Comparison of ENCODE assay signal across 20 cellular contexts in the genomic region with DNA sequence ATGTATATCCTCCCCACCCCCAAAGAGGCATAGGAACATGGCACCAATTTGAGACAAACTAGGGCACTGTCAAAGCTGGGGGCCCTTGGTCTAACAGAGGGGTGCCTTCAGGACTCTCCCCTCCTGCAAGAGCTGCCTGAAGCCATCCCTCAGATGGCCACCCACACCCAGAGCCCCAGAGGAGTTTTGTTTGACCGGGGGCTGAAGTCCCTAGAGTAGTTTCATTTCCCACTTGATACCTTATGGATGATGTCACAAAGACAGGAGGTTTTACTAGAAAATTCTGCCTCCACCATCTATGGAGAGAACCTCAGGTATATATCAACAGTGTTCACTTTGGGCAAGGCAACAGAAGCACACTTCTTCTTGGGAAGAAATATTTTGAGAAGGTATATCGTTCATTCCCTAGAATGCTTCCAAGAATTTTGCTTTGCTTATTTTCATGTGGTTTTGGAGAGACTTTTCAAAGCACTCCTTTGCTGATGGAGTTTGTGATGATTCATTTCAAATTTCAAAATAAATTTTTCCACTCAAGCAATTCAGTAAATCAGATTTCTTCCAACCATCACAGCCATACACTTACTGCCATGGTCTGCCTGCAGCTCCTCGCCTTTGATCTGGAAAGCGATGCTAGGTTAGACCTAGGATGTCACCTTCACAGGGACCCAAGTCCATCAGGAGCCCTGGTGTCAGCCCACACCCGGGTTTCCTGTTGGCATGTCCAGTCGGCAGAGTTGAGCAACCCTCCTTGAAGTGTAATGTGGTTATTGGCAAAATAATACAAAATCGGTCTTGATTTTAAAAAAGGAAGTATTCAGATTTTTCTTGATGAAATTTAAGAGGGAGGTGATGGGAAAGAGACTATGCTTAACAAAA.
"Had no signal": no experiment of that assay in that cellular context is flagged by ENCODE, and none has a peak within 500 bp of the region (broad histone marks: within the 10 kb centered on the region; RNA-seq: fewer than 3 reads in every experiment).

No MANE protein-coding gene starts in this region.

- H3K27ac Mint-ChIP-seq: activated B cell treated with CpG ODN at 0.5 μM for 24 hours; activated CD8-positive, alpha-beta T cell treated with anti-CD3 and anti-CD28 coated beads for 36 hours; activated naive CD8-positive, alpha-beta T cell; mesothelial cell of epicardium; stimulated activated memory B cell treated with anti-CD40 and anti-IgM and Interleukin-4, amounts not matched to agents 10 μg/mL and 1 μg/mL and 100 μg/mL, for 72 hours had no signal

- DNase-seq: activated B cell treated with CpG ODN at 0.5 μM for 24 hours; activated CD4-positive, alpha-beta T cell treated with anti-CD3 and anti-CD28 coated beads for 48 hours; activated CD8-positive, alpha-beta T cell treated with anti-CD3 and anti-CD28 coated beads for 36 hours; activated gamma-delta T cell treated with Interleukin-2 at 50 U/mL for 16 hours; activated T-cell treated with anti-CD3 and anti-CD28 coated beads, Interleukin-2, amount 50 U/mL, for 48 hours; amygdala; heart right ventricle; left colon; pancreas; stimulated activated CD4-positive, alpha-beta T cell treated with anti-CD3 and anti-CD28 coated beads, Interleukin-2, amount 100 ng/mL, for 48 hours; substantia nigra; transverse colon had no signal

- H3K27ac ChIP-seq: epithelial cell of prostate, gastroesophageal sphincter, heart right ventricle, pancreas, transverse colon, vagina had no signal

- H3K27me3 Mint-ChIP-seq: activated naive CD8-positive, alpha-beta T cell had no signal

- H3K36me3 ChIP-seq: gastroesophageal sphincter, heart right ventricle, pancreas, transverse colon, vagina had no signal

- H3K4me3 Mint-ChIP-seq: activated B cell treated with CpG ODN at 0.5 μM for 24 hours; activated CD8-positive, alpha-beta T cell treated with anti-CD3 and anti-CD28 coated beads for 36 hours; activated naive CD8-positive, alpha-beta T cell; mesothelial cell of epicardium; neural crest cell; stimulated activated memory B cell treated with anti-CD40 and anti-IgM and Interleukin-4, amounts not matched to agents 10 μg/mL and 1 μg/mL and 100 μg/mL, for 72 hours had no signal

- H3K9me3 Mint-ChIP-seq: activated CD8-positive, alpha-beta T cell treated with anti-CD3 and anti-CD28 coated beads for 36 hours had no signal

- H3K4me1 ChIP-seq: gastroesophageal sphincter, pancreas, transverse colon, vagina had no signal

- H3K36me3 Mint-ChIP-seq: activated naive CD8-positive, alpha-beta T cell; stimulated activated memory B cell treated with anti-CD40 and anti-IgM and Interleukin-4, amounts not matched to agents 10 μg/mL and 1 μg/mL and 100 μg/mL, for 72 hours had no signal

- H3K4me3 ChIP-seq: gastroesophageal sphincter, heart right ventricle, lung, pancreas, transverse colon, vagina had no signal

- H3K27me3 ChIP-seq: gastroesophageal sphincter, pancreas, transverse colon, vagina had no signal

- H3K9me3 ChIP-seq: gastroesophageal sphincter, pancreas, transverse colon, vagina had no signal

- ATAC-seq: activated CD8-positive, alpha-beta T cell treated with anti-CD3 and anti-CD28 coated beads for 36 hours; gastroesophageal sphincter; heart right ventricle; left colon; pancreas; stimulated activated memory B cell treated with anti-CD40 and anti-IgM and Interleukin-4, amounts not matched to agents 10 μg/mL and 1 μg/mL and 100 μg/mL, for 72 hours had no signal
